19 cellular contexts compared by ENCODE assay signal in the genomic region with DNA sequence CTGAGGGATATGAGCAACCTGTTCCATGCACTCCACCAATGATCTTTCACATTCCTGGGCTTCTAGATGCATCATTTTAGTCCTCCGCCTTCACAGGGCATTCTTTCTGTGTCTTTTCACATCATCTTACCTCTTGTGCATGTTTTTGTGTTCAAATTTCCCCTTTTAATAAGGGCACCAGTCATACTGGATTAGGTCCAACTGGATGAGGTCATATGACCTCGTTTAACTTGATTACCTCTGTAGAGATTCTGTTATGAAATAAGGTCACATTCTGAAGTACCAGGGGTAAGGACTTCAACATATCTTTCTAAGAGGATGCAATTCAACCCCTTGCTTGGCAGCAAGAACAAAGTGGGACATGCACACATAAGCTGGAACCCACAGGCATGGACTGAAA.
"Had no signal": no experiment of that assay in that cellular context is flagged by ENCODE, and none has a peak within 500 bp of the region (broad histone marks: within the 10 kb centered on the region; RNA-seq: fewer than 3 reads in every experiment).

No MANE protein-coding gene starts in this region.

- H3K4me3 Mint-ChIP-seq: activated CD4-positive, alpha-beta T cell treated with anti-CD3 and anti-CD28 coated beads, Interleukin-2, amount 10 ng/mL, durations not matched to agents 7 days and 5 days; activated T-cell treated with anti-CD3 and anti-CD28 coated beads, Interleukin-2, amount 50 U/mL, for 72 hours; central memory CD8-positive, alpha-beta T cell; neural crest cell; stimulated activated naive CD8-positive, alpha-beta T cell treated with anti-CD3 and anti-CD28 coated beads, Interleukin-15, amount 100 ng/mL, for 72 hours; type B pancreatic cell had no signal

- H3K27me3 Mint-ChIP-seq: activated CD4-positive, alpha-beta T cell treated with anti-CD3 and anti-CD28 coated beads, Interleukin-2, amount 10 ng/mL, durations not matched to agents 7 days and 5 days; stimulated activated naive CD8-positive, alpha-beta T cell treated with anti-CD3 and anti-CD28 coated beads, Interleukin-15, amount 100 ng/mL, for 72 hours had no signal

- H3K9me3 Mint-ChIP-seq: activated CD4-positive, alpha-beta T cell treated with anti-CD3 and anti-CD28 coated beads, Interleukin-2, amount 10 ng/mL, durations not matched to agents 7 days and 5 days; activated naive CD4-positive, alpha-beta T cell treated with anti-CD3 and anti-CD28 coated beads, Interleukin-2, amount 50 U/mL, for 72 hours; activated T-cell treated with anti-CD3 and anti-CD28 coated beads, Interleukin-2, amount 50 U/mL, for 72 hours; central memory CD8-positive, alpha-beta T cell; stimulated activated naive CD8-positive, alpha-beta T cell treated with anti-CD3 and anti-CD28 coated beads, Interleukin-15, amount 100 ng/mL, for 72 hours; type B pancreatic cell had no signal

- H3K4me1 ChIP-seq: body of pancreas, esophagus muscularis mucosa, foreskin keratinocyte, sigmoid colon had no signal

- H3K4me1 Mint-ChIP-seq: activated CD4-positive, alpha-beta T cell treated with anti-CD3 and anti-CD28 coated beads, Interleukin-2, amount 10 ng/mL, durations not matched to agents 7 days and 5 days; central memory CD8-positive, alpha-beta T cell; neural crest cell; stimulated activated naive CD8-positive, alpha-beta T cell treated with anti-CD3 and anti-CD28 coated beads, Interleukin-15, amount 100 ng/mL, for 72 hours had no signal

- H3K36me3 ChIP-seq: esophagus muscularis mucosa, sigmoid colon had no signal

- H3K27me3 ChIP-seq: body of pancreas, esophagus muscularis mucosa, foreskin keratinocyte, sigmoid colon had no signal

- H3K36me3 Mint-ChIP-seq: activated naive CD4-positive, alpha-beta T cell treated with anti-CD3 and anti-CD28 coated beads, Interleukin-2, amount 50 U/mL, for 72 hours; type B pancreatic cell had no signal

- H3K27ac ChIP-seq: body of pancreas, coronary artery, esophagus muscularis mucosa, foreskin keratinocyte, sigmoid colon had no signal

- H3K27ac Mint-ChIP-seq: activated CD4-positive, alpha-beta T cell treated with anti-CD3 and anti-CD28 coated beads, Interleukin-2, amount 10 ng/mL, durations not matched to agents 7 days and 5 days; activated naive CD4-positive, alpha-beta T cell treated with anti-CD3 and anti-CD28 coated beads, Interleukin-2, amount 50 U/mL, for 72 hours; activated T-cell treated with anti-CD3 and anti-CD28 coated beads, Interleukin-2, amount 50 U/mL, for 72 hours; stimulated activated naive CD8-positive, alpha-beta T cell treated with anti-CD3 and anti-CD28 coated beads, Interleukin-15, amount 100 ng/mL, for 72 hours; type B pancreatic cell had no signal

- ATAC-seq: activated naive CD4-positive, alpha-beta T cell treated with anti-CD3 and anti-CD28 coated beads, Interleukin-2, amount 50 U/mL, for 72 hours; activated T-cell treated with anti-CD3 and anti-CD28 coated beads, Interleukin-2, amount 50 U/mL, for 72 hours; body of pancreas; foreskin keratinocyte; left colon; stimulated activated naive CD8-positive, alpha-beta T cell treated with anti-CD3 and anti-CD28 coated beads, Interleukin-15, amount 100 ng/mL, for 72 hours had no signal

- DNase-seq: activated CD4-positive, alpha-beta T cell treated with anti-CD3 and anti-CD28 coated beads, Interleukin-2, amount 10 ng/mL, durations not matched to agents 7 days and 5 days; activated CD8-positive, alpha-beta memory T cell treated with anti-CD3 and anti-CD28 coated beads, Interleukin-2, amount 50 U/mL, for 48 hours; activated gamma-delta T cell; activated T-cell treated with anti-CD3 and anti-CD28 coated beads, Interleukin-2, amount 50 U/mL, for 72 hours; amniotic stem cell; body of pancreas; foreskin keratinocyte; left colon; midbrain; sigmoid colon; stimulated activated CD4-positive, alpha-beta T cell treated with anti-CD3 and anti-CD28 coated beads, Interleukin-1b, Interleukin-23, amount 100 ng/mL, for 48 hours; stimulated activated naive CD8-positive, alpha-beta T cell treated with anti-CD3 and anti-CD28 coated beads, Interleukin-15, amount 100 ng/mL, for 72 hours had no signal

- H3K4me3 ChIP-seq: body of pancreas, coronary artery, esophagus muscularis mucosa, lung, sigmoid colon had no signal

- H3K9me3 ChIP-seq: body of pancreas had no signal
